In genomic region chr2:208265371-208265806, GRCh38 we compare ENCODE assay signal across 8 cellular contexts. TPM values are rescaled to one million over a fixed set of nuclear protein-coding genes. Genes with fewer than 3 reads are reported as not detected.
A peak's percentile ranks its signal among the peaks of the same experiment; 100 is the strongest.
DNase-seq lines count a peak whose midpoint lies in the region; ATAC-seq and TF ChIP-seq lines count a peak whose summit lies in the region.

No MANE protein-coding gene starts in this region.

- peak overlapping the region; percentile 27 for H3K4me2 ChIP-seq in mesendoderm (ENCODE audit: low read length)

- H3K36me3 Mint-ChIP-seq in WTC11, result peaks cover 5% of the 10 kb centered on the region

- no peak overlapping the region for H2BK5ac ChIP-seq in mesendoderm (ENCODE audit: low read length)

- H3K27ac ChIP-seq in ectodermal cell (ENCODE audit: insufficient read depth, low read depth, low read length, poor library complexity, severe bottlenecking) (peak overlapping the region; percentile 76), mesendoderm (ENCODE audit: low read depth, low read length) (peak overlapping the region; percentile 55), substantia nigra (ENCODE audit: low read depth, low read length, poor library complexity, severe bottlenecking) (peak overlapping the region; percentile 91)

- CTCF ChIA-PET in WTC11 (lab: Charles Lee), result interaction anchor here (1.2 to 5.8 kb wide), 3 partner anchors 11 to 163 kb away, joined by 9 to 91 read pairs (median 11); partner anchors contain the start of gene IDH1

- H3K79me1 ChIP-seq in mesendoderm (ENCODE audit: low read length), result peaks cover 6% of the 10 kb centered on the region

- peak overlapping the region; percentile 97 for H3K27ac Mint-ChIP-seq in WTC11

- H3K9ac ChIP-seq in mesendoderm (ENCODE audit: low read length), result peak overlapping the region; percentile 41

- H4K5ac ChIP-seq in mesendoderm (ENCODE audit: low read length), result no peak overlapping the region

- no peak for TF ChIP-seq EP300 in Ishikawa (IDR thresholded peaks at IDR 0.05; ENCODE audit: borderline replicate concordance)

- POLR2A ChIA-PET in WTC11 (lab: Charles Lee), result interaction anchor here (2.8 kb wide), 1 partner anchor 11 kb away, joined by 38 read pairs; the partner anchor contains the start of gene IDH1

- no peaks in the 10 kb centered on the region for H3K9me3 ChIP-seq in ectodermal cell (ENCODE audit: control insufficient read depth, low read length)

- H3K36me3 ChIP-seq in ectodermal cell (ENCODE audit: control insufficient read depth, insufficient read depth, low read length) (no peaks in the 10 kb centered on the region), mesendoderm (ENCODE audit: control insufficient read depth, insufficient read depth, low read length) (no peaks in the 10 kb centered on the region)

- peaks cover 12% of the 10 kb centered on the region for H3K9me3 Mint-ChIP-seq in WTC11

- DNase-seq in NCI-H1417 (lab: John Stamatoyannopoulos, UW), result peak in 2 of 3 experiments; percentile 71 to 83
- DNase-seq in NCI-H1417 treated with DMSO at 0.1 percent for 48 hours (lab: John Stamatoyannopoulos, UW), result no peak
- peak; percentile 15 for DNase-seq in WTC11 (ENCODE audit: low spot score)
- DNase-seq in mesendoderm, result peak; percentile 57
- DNase-seq in substantia nigra (lab: John Stamatoyannopoulos, UW), result peak in 23 of 49 donors; percentile 5 to 71 (median 21)

- no peak overlapping the region for H4K8ac ChIP-seq in mesendoderm (ENCODE audit: low read depth, low read length)

- no peak overlapping the region for H2BK120ac ChIP-seq in mesendoderm (ENCODE audit: low read depth, low read length)

- H3K4me3 ChIP-seq in ectodermal cell (ENCODE audit: insufficient read depth, low read depth, low read length), result peak overlapping the region; percentile 88
- H3K4me3 ChIP-seq in mesendoderm (ENCODE audit: low read length), result peak overlapping the region; percentile 5

- peak overlapping the region; percentile 9 for H3K23ac ChIP-seq in mesendoderm (ENCODE audit: low read length)

- peak overlapping the region; percentile 93 for H3K4me3 Mint-ChIP-seq in WTC11

- ATAC-seq in GM21576 (IDR thresholded peaks at IDR 0.05; ENCODE audit: unreplicated experiment) (peak; percentile 39), WTC11 (peak; percentile 12)

- no peak for TF ChIP-seq CTCF in WTC11 (IDR thresholded peaks at IDR 0.05)

- peaks cover 28% of the 10 kb centered on the region for H3K4me1 Mint-ChIP-seq in WTC11

- H3K79me2 ChIP-seq in mesendoderm (ENCODE audit: control insufficient read depth, insufficient read depth, low read length), result peaks cover 32% of the 10 kb centered on the region

- H3K56ac ChIP-seq in mesendoderm (ENCODE audit: low read length), result peak overlapping the region; percentile 52

- TF ChIP-seq RAD21 in Ishikawa (IDR thresholded peaks at IDR 0.05; ENCODE audit: low read depth), result no peak

- H3K4me1 ChIP-seq in ectodermal cell (ENCODE audit: control insufficient read depth, insufficient read depth, low read length), result no peaks in the 10 kb centered on the region
- H3K4me1 ChIP-seq in mesendoderm (ENCODE audit: control insufficient read depth, low read depth, low read length), result peaks cover 5% of the 10 kb centered on the region

- H3K27me3 Mint-ChIP-seq in WTC11 (ENCODE audit: low read depth), result no peaks in the 10 kb centered on the region

- no peaks in the 10 kb centered on the region for H3K27me3 ChIP-seq in ectodermal cell (ENCODE audit: control insufficient read depth, insufficient read depth, low read length, poor library complexity, severe bottlenecking)
- no peaks in the 10 kb centered on the region for H3K27me3 ChIP-seq in mesendoderm (ENCODE audit: insufficient read depth, low read length, poor library complexity)

- no peak overlapping the region for H2BK15ac ChIP-seq in mesendoderm (replicated peaks; ENCODE audit: low read depth)

- peak overlapping the region; percentile 50 for H2AK5ac ChIP-seq in mesendoderm (ENCODE audit: low read length)

- whole genome bisulfite sequencing in ectodermal cell, 2 experiments, result 12 to 18% methylated on average over 9 of the region's 9 CpGs
- WGBS in mesendoderm (ENCODE audit: extremely low coverage, insufficient coverage, low lambda C conversion rate), result no CpG with 5 or more reads among the region's 9 CpGs

- no peak overlapping the region for H3K4ac ChIP-seq in mesendoderm (ENCODE audit: low read depth, low read length)

- no peak overlapping the region for H3K18ac ChIP-seq in mesendoderm (ENCODE audit: low read length)

TF ChIP-seq in Ishikawa, 13 proteins besides CTCF, POLR2A, EP300 and RAD21 (continues in another document):
- TF ChIP-seq MAX (IDR thresholded peaks at IDR 0.05) (no peak), ZBTB7A (IDR thresholded peaks at IDR 0.05; ENCODE audit: low read depth) (peak; percentile 13; the same call in 1 of the 2 replicates), TAF1 (IDR thresholded peaks at IDR 0.05; ENCODE audit: low read depth) (0 out of 2 replicates have a peak, but pooled peaks have one; percentile 22), TCF12 (IDR thresholded peaks at IDR 0.05; ENCODE audit: low read depth) (no peak), CEBPB (IDR thresholded peaks at IDR 0.05) (no peak)

TF ChIP-seq in WTC11, 78 proteins besides CTCF, POLR2A, EP300 and RAD21 (continues in another document):
- TF ChIP-seq ARID4B (CRISPR knock-in tag; IDR thresholded peaks at IDR 0.05; ENCODE audit: borderline replicate concordance), result no peak
- no peak for TF ChIP-seq NFYB (CRISPR knock-in tag; conservative IDR thresholded peaks at IDR 0.05; ENCODE audit: low read depth)
- no peak for TF ChIP-seq NFATC4 (CRISPR knock-in tag; IDR thresholded peaks at IDR 0.05)
- no peak for TF ChIP-seq MXD4 (CRISPR knock-in tag; IDR thresholded peaks at IDR 0.05; ENCODE audit: borderline replicate concordance)
- TF ChIP-seq IRF1 (CRISPR knock-in tag; IDR thresholded peaks at IDR 0.05), result no peak
- TF ChIP-seq MLX (CRISPR knock-in tag; IDR thresholded peaks at IDR 0.05), result no peak
- TF ChIP-seq NR1H2 (CRISPR knock-in tag; IDR thresholded peaks at IDR 0.05), result no peak
- no peak for TF ChIP-seq ZNF416 (CRISPR knock-in tag; IDR thresholded peaks at IDR 0.05)
- TF ChIP-seq ZNF219 (CRISPR knock-in tag; IDR thresholded peaks at IDR 0.05; ENCODE audit: borderline replicate concordance), result no peak
- no peak for TF ChIP-seq ZNF423 (CRISPR knock-in tag; IDR thresholded peaks at IDR 0.05)
- no peak for TF ChIP-seq KAT7 (CRISPR knock-in tag; IDR thresholded peaks at IDR 0.05; ENCODE audit: borderline replicate concordance)

RNA-seq across cellular contexts. Expression of gene PIKFYVE, which starts 0.7 kb away (rescaled TPM):
- total RNA-seq in WTC11 (2021), result 28.9 to 36.1 TPM (median 33.6 TPM) in 3 replicates
- polyA plus RNA-seq in ectodermal cell (2013, experiment 1 of 4), result 26.0 TPM
- polyA plus RNA-seq in ectodermal cell (2013, experiment 2 of 4), result 25.3 TPM
- 19.1 TPM for polyA plus RNA-seq in ectodermal cell (2013, experiment 3 of 4)
- 21.6 TPM for polyA plus RNA-seq in ectodermal cell (2013, experiment 4 of 4)
- polyA plus RNA-seq in mesendoderm (2013, experiment 1 of 2), result 14.3 TPM
- 14.6 TPM for polyA plus RNA-seq in mesendoderm (2013, experiment 2 of 2)

RNA-seq across cellular contexts. Expression of gene IDH1, which starts 10.5 kb away (rescaled TPM):
- total RNA-seq in WTC11 (2021), result 280 to 352 TPM (median 291 TPM) in 3 replicates
- polyA plus RNA-seq in ectodermal cell (2013, experiment 1 of 4), result 176 TPM
- polyA plus RNA-seq in ectodermal cell (2013, experiment 2 of 4), result 166 TPM
- polyA plus RNA-seq in ectodermal cell (2013, experiment 3 of 4), result 118 TPM
- polyA plus RNA-seq in ectodermal cell (2013, experiment 4 of 4), result 119 TPM
- 396 TPM for polyA plus RNA-seq in mesendoderm (2013, experiment 1 of 2)
- 398 TPM for polyA plus RNA-seq in mesendoderm (2013, experiment 2 of 2)
